In the genomic region with DNA sequence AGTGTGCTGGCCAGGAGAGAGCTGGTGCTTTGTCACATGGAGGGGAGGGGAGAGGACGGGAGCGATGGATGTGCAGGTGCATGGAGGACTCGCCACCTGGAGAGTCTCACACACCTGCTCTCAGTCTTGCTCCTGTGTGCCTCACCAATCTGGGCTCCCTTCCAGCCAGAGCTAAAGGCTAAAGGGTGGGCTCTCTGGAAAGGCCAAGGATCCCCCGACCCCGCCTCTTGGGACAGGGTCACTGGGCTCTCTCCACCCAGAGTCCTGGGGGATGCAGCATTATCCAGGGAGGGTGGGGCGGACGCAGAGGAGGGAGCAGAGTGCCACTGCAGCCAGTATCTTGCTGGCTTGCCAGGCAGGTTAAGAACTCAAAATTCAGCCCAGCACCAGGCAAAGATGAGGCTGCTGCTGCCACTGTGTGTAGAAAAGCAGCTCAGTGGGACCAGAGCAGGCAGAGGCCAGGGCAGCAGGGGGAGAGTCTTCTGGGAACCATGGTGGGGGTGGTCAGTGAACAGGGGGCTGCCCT, we compare ENCODE assay signal across 15 cellular contexts. TPM values are rescaled to one million over a fixed set of nuclear protein-coding genes. Genes with fewer than 3 reads are reported as not detected.
DNase-seq lines count a peak whose midpoint lies in the region; ATAC-seq and TF ChIP-seq lines count a peak whose summit lies in the region.
"Had no signal": no experiment of that assay in that cellular context is flagged by ENCODE, and none has a peak within 500 bp of the region (broad histone marks: within the 10 kb centered on the region; RNA-seq: fewer than 3 reads in every experiment).

No MANE protein-coding gene starts in this region.

- no peak overlapping the region for H3K4me2 ChIP-seq in hepatocyte
- H3K4me2 ChIP-seq: A549 had no signal

- H3K27ac Mint-ChIP-seq in activated CD4-positive, alpha-beta T cell treated with anti-CD3 and anti-CD28 coated beads, Interleukin-2, amount 10 ng/mL, durations not matched to agents 7 days and 5 days = no peak overlapping the region
- no peak overlapping the region for H3K27ac Mint-ChIP-seq in activated CD4-positive, alpha-beta memory T cell treated with anti-CD3 and anti-CD28 coated beads, Interleukin-2, amount 10 ng/mL, durations not matched to agents 7 days and 5 days
- H3K27ac Mint-ChIP-seq in stimulated activated effector memory CD8-positive, alpha-beta T cell treated with anti-CD3 and anti-CD28 coated beads, Interleukin-12 subunit alpha, Interleukin-12 subunit beta, amount 100 ng/mL, for 72 hours = peak overlapping the region; percentile 54

- no peaks in the 10 kb centered on the region for H3K9me3 Mint-ChIP-seq in activated CD4-positive, alpha-beta T cell treated with anti-CD3 and anti-CD28 coated beads, Interleukin-2, amount 10 ng/mL, durations not matched to agents 7 days and 5 days
- no peaks in the 10 kb centered on the region for H3K9me3 Mint-ChIP-seq in activated CD4-positive, alpha-beta memory T cell treated with anti-CD3 and anti-CD28 coated beads, Interleukin-2, amount 10 ng/mL, durations not matched to agents 7 days and 5 days
- no peaks in the 10 kb centered on the region for H3K9me3 Mint-ChIP-seq in stimulated activated effector memory CD8-positive, alpha-beta T cell treated with anti-CD3 and anti-CD28 coated beads, Interleukin-12 subunit alpha, Interleukin-12 subunit beta, amount 100 ng/mL, for 72 hours

- H3K36me3 Mint-ChIP-seq in activated CD4-positive, alpha-beta T cell treated with anti-CD3 and anti-CD28 coated beads, Interleukin-2, amount 10 ng/mL, durations not matched to agents 7 days and 5 days (ENCODE audit: low read depth) = no peaks in the 10 kb centered on the region
- peaks cover 6% of the 10 kb centered on the region for H3K36me3 Mint-ChIP-seq in activated CD4-positive, alpha-beta memory T cell treated with anti-CD3 and anti-CD28 coated beads, Interleukin-2, amount 10 ng/mL, durations not matched to agents 7 days and 5 days (ENCODE audit: low read depth)
- peaks cover 43% of the 10 kb centered on the region for H3K36me3 Mint-ChIP-seq in stimulated activated effector memory CD8-positive, alpha-beta T cell treated with anti-CD3 and anti-CD28 coated beads, Interleukin-12 subunit alpha, Interleukin-12 subunit beta, amount 100 ng/mL, for 72 hours

- no peaks in the 10 kb centered on the region for H3K9me2 ChIP-seq in hepatocyte (replicated peaks; ENCODE audit: insufficient read depth)

- peaks cover 28% of the 10 kb centered on the region for H3K4me1 Mint-ChIP-seq in activated CD4-positive, alpha-beta T cell treated with anti-CD3 and anti-CD28 coated beads, Interleukin-2, amount 10 ng/mL, durations not matched to agents 7 days and 5 days
- peaks cover 25% of the 10 kb centered on the region for H3K4me1 Mint-ChIP-seq in activated CD4-positive, alpha-beta memory T cell treated with anti-CD3 and anti-CD28 coated beads, Interleukin-2, amount 10 ng/mL, durations not matched to agents 7 days and 5 days
- peaks cover 52% of the 10 kb centered on the region for H3K4me1 Mint-ChIP-seq in stimulated activated effector memory CD8-positive, alpha-beta T cell treated with anti-CD3 and anti-CD28 coated beads, Interleukin-12 subunit alpha, Interleukin-12 subunit beta, amount 100 ng/mL, for 72 hours

- H3K27me3 ChIP-seq in hepatocyte = no peaks in the 10 kb centered on the region
- H3K27me3 ChIP-seq: ascending aorta, heart right ventricle had no signal

- POLR2A ChIA-PET in activated CD4-positive, alpha-beta T cell treated with anti-CD3 and anti-CD28 coated beads, Interleukin-2, amount 10 ng/mL, durations not matched to agents 7 days and 5 days (lab: Charles Lee) = no interaction called here
- POLR2A ChIA-PET in activated CD4-positive, alpha-beta memory T cell treated with anti-CD3 and anti-CD28 coated beads, Interleukin-2, amount 10 ng/mL, durations not matched to agents 7 days and 5 days (lab: Charles Lee) = interaction anchor here (1.2 to 11.7 kb wide), 2 partner anchors 7 to 31 kb away, joined by 3 to 193 read pairs; a partner anchor contains a TSS

- H3K27me3 Mint-ChIP-seq in activated CD4-positive, alpha-beta T cell treated with anti-CD3 and anti-CD28 coated beads, Interleukin-2, amount 10 ng/mL, durations not matched to agents 7 days and 5 days = no peaks in the 10 kb centered on the region
- H3K27me3 Mint-ChIP-seq in activated CD4-positive, alpha-beta memory T cell treated with anti-CD3 and anti-CD28 coated beads, Interleukin-2, amount 10 ng/mL, durations not matched to agents 7 days and 5 days = no peaks in the 10 kb centered on the region

- no peaks in the 10 kb centered on the region for H3K79me2 ChIP-seq in hepatocyte

- H3K4me3 ChIP-seq in hepatocyte = no peak overlapping the region
- H3K4me3 ChIP-seq: A549, ascending aorta, heart right ventricle had no signal

- H2AFZ ChIP-seq in hepatocyte = no peak overlapping the region

- 87% methylated on average over 7 of the region's 7 CpGs for WGBS in hepatocyte (ENCODE audit: low lambda C conversion rate, missing lambda C conversion rate)

- H3K9me3 ChIP-seq in hepatocyte (ENCODE audit: low read depth) = no peaks in the 10 kb centered on the region
- H3K9me3 ChIP-seq: A549, ascending aorta, heart right ventricle had no signal

- CTCF ChIA-PET in activated CD4-positive, alpha-beta T cell treated with anti-CD3 and anti-CD28 coated beads, Interleukin-2, amount 10 ng/mL, durations not matched to agents 7 days and 5 days (lab: Charles Lee) = interaction anchor here (0.9 kb wide), 1 partner anchor 41 kb away, joined by 3 read pairs; no protein-coding TSS in a partner anchor
- CTCF ChIA-PET in activated CD4-positive, alpha-beta memory T cell treated with anti-CD3 and anti-CD28 coated beads, Interleukin-2, amount 10 ng/mL, durations not matched to agents 7 days and 5 days (lab: Charles Lee) = no interaction called here

- DNase-seq in activated CD4-positive, alpha-beta T cell treated with anti-CD3 and anti-CD28 coated beads for 48 hours = peak; percentile 1
- DNase-seq in activated CD4-positive, alpha-beta T cell treated with anti-CD3 and anti-CD28 coated beads, Interleukin-2, amount 10 ng/mL, durations not matched to agents 7 days and 5 days = no peak
- DNase-seq in NCI-H2029 (lab: John Stamatoyannopoulos, UW) (peak; percentile 79), hepatocyte (ENCODE audit: low spot score) (no peak)
- peak; percentile 4 for DNase-seq in activated CD4-positive, alpha-beta memory T cell treated with anti-CD3 and anti-CD28 coated beads, Interleukin-2, amount 10 ng/mL, durations not matched to agents 7 days and 5 days
- no peak for DNase-seq in stimulated activated effector memory CD8-positive, alpha-beta T cell treated with anti-CD3 and anti-CD28 coated beads, Interleukin-12 subunit alpha, Interleukin-12 subunit beta, amount 100 ng/mL, for 72 hours (ENCODE audit: low spot score in 2 of 2)
- DNase-seq: activated CD4-positive, alpha-beta T cell treated with anti-CD3 and anti-CD28 coated beads for 4 hours; heart right ventricle; mesendoderm; NCI-H226; right cardiac atrium had no signal

- no peaks in the 10 kb centered on the region for H3K36me3 ChIP-seq in hepatocyte (replicated peaks; ENCODE audit: insufficient read depth, low read depth)
- H3K36me3 ChIP-seq: ascending aorta, heart right ventricle had no signal

- H3K4me1 ChIP-seq in hepatocyte (ENCODE audit: insufficient read depth) = no peaks in the 10 kb centered on the region

- ATAC-seq in stimulated activated effector memory CD8-positive, alpha-beta T cell treated with anti-CD3 and anti-CD28 coated beads, Interleukin-12 subunit alpha, Interleukin-12 subunit beta, amount 100 ng/mL, for 72 hours = no peak
- ATAC-seq in GM19467 (IDR thresholded peaks at IDR 0.05; ENCODE audit: unreplicated experiment) (no peak), HG03521 (IDR thresholded peaks at IDR 0.05; ENCODE audit: unreplicated experiment) (no peak)
- ATAC-seq: heart right ventricle, right cardiac atrium had no signal

- no peak overlapping the region for H3K4me3 Mint-ChIP-seq in activated CD4-positive, alpha-beta T cell treated with anti-CD3 and anti-CD28 coated beads, Interleukin-2, amount 10 ng/mL, durations not matched to agents 7 days and 5 days
- no peak overlapping the region for H3K4me3 Mint-ChIP-seq in activated CD4-positive, alpha-beta memory T cell treated with anti-CD3 and anti-CD28 coated beads, Interleukin-2, amount 10 ng/mL, durations not matched to agents 7 days and 5 days
- no peak overlapping the region for H3K4me3 Mint-ChIP-seq in stimulated activated effector memory CD8-positive, alpha-beta T cell treated with anti-CD3 and anti-CD28 coated beads, Interleukin-12 subunit alpha, Interleukin-12 subunit beta, amount 100 ng/mL, for 72 hours

- no peaks in the 10 kb centered on the region for H4K20me1 ChIP-seq in hepatocyte (ENCODE audit: insufficient read depth, poor library complexity, severe bottlenecking)

- H3K27ac ChIP-seq in hepatocyte = no peak overlapping the region
- H3K27ac ChIP-seq: A549, ascending aorta, heart right ventricle had no signal

- TF ChIP-seq CTCF in hepatocyte (IDR thresholded peaks at IDR 0.05; ENCODE audit: poor library complexity) = no peak

RNA-seq across cellular contexts. Expression of a gene that starts 5.4 kb away (rescaled TPM):
- total RNA-seq in activated CD4-positive, alpha-beta T cell treated with anti-CD3 and anti-CD28 coated beads, Interleukin-2, amount 10 ng/mL, durations not matched to agents 7 days and 5 days = 100 to 1,000 TPM; 150 to 164 TPM
- total RNA-seq in activated CD4-positive, alpha-beta memory T cell treated with anti-CD3 and anti-CD28 coated beads, Interleukin-2, amount 10 ng/mL, durations not matched to agents 7 days and 5 days = 100 to 1,000 TPM; 163 to 171 TPM
- total RNA-seq in hepatocyte = 26.0 and 27.9 TPM in 2 replicates
- 18.7 and 25.7 TPM in 2 replicates for polyA plus RNA-seq in hepatocyte

RNA-seq across cellular contexts. Expression of a gene that starts 6.7 kb away (rescaled TPM):
- 100 to 1,000 TPM in 1 of 2 experiments, 10 to 100 TPM in 1; 99.5 to 108 TPM for total RNA-seq in activated CD4-positive, alpha-beta T cell treated with anti-CD3 and anti-CD28 coated beads, Interleukin-2, amount 10 ng/mL, durations not matched to agents 7 days and 5 days
- total RNA-seq in activated CD4-positive, alpha-beta memory T cell treated with anti-CD3 and anti-CD28 coated beads, Interleukin-2, amount 10 ng/mL, durations not matched to agents 7 days and 5 days = 10 to 100 TPM; 88.4 to 96.7 TPM
- 5.5 and 6.5 TPM in 2 replicates for total RNA-seq in hepatocyte
- polyA plus RNA-seq in hepatocyte = 3.5 and 6.1 TPM in 2 replicates

Comparison
In these comparisons a context has a peak if more than half of its experiments do, and no peak if none do; other contexts are left out.
1. DNase-seq: peak in activated CD4-positive, alpha-beta T cell treated with anti-CD3 and anti-CD28 coated beads for 48 hours (single experiment), NCI-H2029 (single experiment) and activated CD4-positive, alpha-beta memory T cell treated with anti-CD3 and anti-CD28 coated beads, Interleukin-2, amount 10 ng/mL, durations not matched to agents 7 days and 5 days (single experiment); none in activated CD4-positive, alpha-beta T cell treated with anti-CD3 and anti-CD28 coated beads, Interleukin-2, amount 10 ng/mL, durations not matched to agents 7 days and 5 days (single experiment), stimulated activated effector memory CD8-positive, alpha-beta T cell treated with anti-CD3 and anti-CD28 coated beads, Interleukin-12 subunit alpha, Interleukin-12 subunit beta, amount 100 ng/mL, for 72 hours (0 of 2) and hepatocyte (single experiment).
2. RNA of a gene that starts 6.7 kb away (total RNA-seq): 99.5 to 108 TPM in activated CD4-positive, alpha-beta T cell treated with anti-CD3 and anti-CD28 coated beads, Interleukin-2, amount 10 ng/mL, durations not matched to agents 7 days and 5 days and 88.4 to 96.7 TPM in activated CD4-positive, alpha-beta memory T cell treated with anti-CD3 and anti-CD28 coated beads, Interleukin-2, amount 10 ng/mL, durations not matched to agents 7 days and 5 days; 5.5 to 6.5 TPM in hepatocyte; every median in the first group is over 10 times any median in the second.